ENCODE assay signal across 8 cellular contexts in genomic region chr1:234933031-234933430, GRCh38.
DNase-seq lines count a peak whose midpoint lies in the region; ATAC-seq and TF ChIP-seq lines count a peak whose summit lies in the region.

No MANE protein-coding gene starts in this region.

- TF ChIP-seq CTCF in hepatocyte (IDR thresholded peaks at IDR 0.05; ENCODE audit: poor library complexity) = no peak

- H3K79me2 ChIP-seq in hepatocyte = no peaks in the 10 kb centered on the region

- no peak overlapping the region for H3K27ac ChIP-seq in mesenchymal stem cell (ENCODE audit: low read length, poor library complexity, severe bottlenecking)
- H3K27ac ChIP-seq in hepatocyte = no peak overlapping the region
- H3K27ac ChIP-seq in SJCRH30 = no peak overlapping the region

- H2BK15ac ChIP-seq in mesenchymal stem cell (ENCODE audit: low read depth, poor library complexity, severe bottlenecking) = peak overlapping the region; percentile 82

- peak overlapping the region; percentile 70 for H4K91ac ChIP-seq in mesenchymal stem cell (ENCODE audit: low read length)

- H3K27me3 Mint-ChIP-seq in T-cell = no peaks in the 10 kb centered on the region

- H3K4ac ChIP-seq in mesenchymal stem cell (ENCODE audit: low read depth in 1 of 2, low read length in 2 of 2) = peak overlapping the region; percentile 4 to 46

- H4K20me1 ChIP-seq in hepatocyte (ENCODE audit: insufficient read depth, poor library complexity, severe bottlenecking) = no peaks in the 10 kb centered on the region

- H3K23ac ChIP-seq in mesenchymal stem cell (ENCODE audit: low read length in 2 of 2) = no peak overlapping the region

- no peak overlapping the region for H3K27ac Mint-ChIP-seq in T-cell

- H2BK12ac ChIP-seq in mesenchymal stem cell (ENCODE audit: low read length in 2 of 2) = peak overlapping the region; percentile 87 to 97

- POLR2A ChIA-PET in T-cell (lab: Charles Lee) = no interaction called here

- no peak overlapping the region for H3K4me3 Mint-ChIP-seq in T-cell

- no peaks in the 10 kb centered on the region for H3K79me1 ChIP-seq in mesenchymal stem cell (replicated peaks; ENCODE audit: low read length, poor library complexity, severe bottlenecking)

- H3K9me3 Mint-ChIP-seq in T-cell = no peaks in the 10 kb centered on the region

- H4K8ac ChIP-seq in mesenchymal stem cell (ENCODE audit: low read length) = peak overlapping the region; percentile 74

- peak overlapping the region; percentile 91 for H2BK120ac ChIP-seq in mesenchymal stem cell (ENCODE audit: low read depth, low read length)

- H3K18ac ChIP-seq in mesenchymal stem cell (ENCODE audit: low read depth in 1 of 2, low read length in 2 of 2) = peak overlapping the region; percentile 75 to 93

- H3K9me3 ChIP-seq in mesenchymal stem cell (ENCODE audit: control insufficient read depth, low read length) (no peaks in the 10 kb centered on the region), hepatocyte (ENCODE audit: low read depth) (no peaks in the 10 kb centered on the region), SJCRH30 (replicated peaks) (no peaks in the 10 kb centered on the region; the same call in 1 of the 2 replicates)

- H3K4me2 ChIP-seq in mesenchymal stem cell (ENCODE audit: low read length, poor library complexity, severe bottlenecking) = no peak overlapping the region
- H3K4me2 ChIP-seq in hepatocyte = no peak overlapping the region

- H2AFZ ChIP-seq in mesenchymal stem cell (ENCODE audit: low read depth, low read length) = no peak overlapping the region
- H2AFZ ChIP-seq in hepatocyte = no peak overlapping the region

- H3K9ac ChIP-seq in mesenchymal stem cell (ENCODE audit: low read length) = peak overlapping the region; percentile 12

- peaks cover 18 to 28% (median 25%) of the 10 kb centered on the region in 3 donors for H3K4me1 Mint-ChIP-seq in T-cell

- peak overlapping the region; percentile 39 for H2AK5ac ChIP-seq in mesenchymal stem cell (ENCODE audit: low read length, severe bottlenecking)

- WGBS in mesenchymal stem cell = 96% methylated on average over 5 of the region's 5 CpGs
- whole genome bisulfite sequencing in hepatocyte (ENCODE audit: low lambda C conversion rate, missing lambda C conversion rate) = 96% methylated on average over 5 of the region's 5 CpGs

- H3K9me2 ChIP-seq in hepatocyte (replicated peaks; ENCODE audit: insufficient read depth) = no peaks in the 10 kb centered on the region

- H3K14ac ChIP-seq in mesenchymal stem cell (ENCODE audit: low read length in 2 of 2) = no peak overlapping the region

- H3K36me3 Mint-ChIP-seq in T-cell = no peaks in the 10 kb centered on the region

- DNase-seq in mesenchymal stem cell (no peak), hepatocyte (ENCODE audit: low spot score) (no peak), SJCRH30 (no peak), OCI-M2 (lab: John Stamatoyannopoulos, UW; ENCODE audit: unreplicated experiment) (no peak), T-cell (no peak)

- H2BK5ac ChIP-seq in mesenchymal stem cell (ENCODE audit: low read depth, low read length, poor library complexity, severe bottlenecking) = no peak overlapping the region

- H3K36me3 ChIP-seq in mesenchymal stem cell (ENCODE audit: control insufficient read depth in 1 of 2, insufficient read depth in 2 of 2, low read depth in 1 of 2, low read length in 2 of 2) (no peaks in the 10 kb centered on the region), hepatocyte (replicated peaks; ENCODE audit: insufficient read depth, low read depth) (no peaks in the 10 kb centered on the region), SJCRH30 (no peaks in the 10 kb centered on the region)

- peaks cover 14% of the 10 kb centered on the region for H3K4me1 ChIP-seq in mesenchymal stem cell (ENCODE audit: control insufficient read depth, insufficient read depth, low read depth, low read length)
- H3K4me1 ChIP-seq in hepatocyte (ENCODE audit: insufficient read depth) = no peaks in the 10 kb centered on the region
- no peaks in the 10 kb centered on the region for H3K4me1 ChIP-seq in SJCRH30

- no peaks in the 10 kb centered on the region for H3K27me3 ChIP-seq in mesenchymal stem cell (ENCODE audit: control insufficient read depth in 1 of 2, insufficient read depth in 1 of 2, low read length in 2 of 2)
- H3K27me3 ChIP-seq in hepatocyte = no peaks in the 10 kb centered on the region
- H3K27me3 ChIP-seq in SJCRH30 = no peaks in the 10 kb centered on the region

- peak overlapping the region in 1 of 2 experiments; percentile 45 for H3K4me3 ChIP-seq in mesenchymal stem cell (ENCODE audit: insufficient read depth in 1 of 2, low read depth in 1 of 2, low read length in 2 of 2)
- H3K4me3 ChIP-seq in hepatocyte = no peak overlapping the region
- H3K4me3 ChIP-seq in SJCRH30 = no peak overlapping the region

- ATAC-seq in GM18861 (IDR thresholded peaks at IDR 0.05; ENCODE audit: unreplicated experiment) (peak; percentile 5), HG02571 (IDR thresholded peaks at IDR 0.05; ENCODE audit: unreplicated experiment) (peak; percentile 30), SK-N-SH treated with all-trans-retinoic acid at 6 μM for 48 hours (peak; percentile 59), T-cell (replicated peaks in 1 of 4) (no peak)

- CTCF ChIA-PET in T-cell (lab: Charles Lee) = no interaction called here

TF ChIP-seq in SK-N-SH treated with all-trans-retinoic acid at 6 μM for 48 hours, 23 proteins besides CTCF, POLR2A, EP300 and RAD21:
- TF ChIP-seq PATZ1 (CRISPR knock-in tag; IDR thresholded peaks at IDR 0.05; ENCODE audit: borderline replicate concordance) = no peak
- TF ChIP-seq SNAI2 (CRISPR knock-in tag; IDR thresholded peaks at IDR 0.05) = no peak
- no peak for TF ChIP-seq ESRRG (CRISPR knock-in tag; IDR thresholded peaks at IDR 0.05)
- TF ChIP-seq, protein P1, sequence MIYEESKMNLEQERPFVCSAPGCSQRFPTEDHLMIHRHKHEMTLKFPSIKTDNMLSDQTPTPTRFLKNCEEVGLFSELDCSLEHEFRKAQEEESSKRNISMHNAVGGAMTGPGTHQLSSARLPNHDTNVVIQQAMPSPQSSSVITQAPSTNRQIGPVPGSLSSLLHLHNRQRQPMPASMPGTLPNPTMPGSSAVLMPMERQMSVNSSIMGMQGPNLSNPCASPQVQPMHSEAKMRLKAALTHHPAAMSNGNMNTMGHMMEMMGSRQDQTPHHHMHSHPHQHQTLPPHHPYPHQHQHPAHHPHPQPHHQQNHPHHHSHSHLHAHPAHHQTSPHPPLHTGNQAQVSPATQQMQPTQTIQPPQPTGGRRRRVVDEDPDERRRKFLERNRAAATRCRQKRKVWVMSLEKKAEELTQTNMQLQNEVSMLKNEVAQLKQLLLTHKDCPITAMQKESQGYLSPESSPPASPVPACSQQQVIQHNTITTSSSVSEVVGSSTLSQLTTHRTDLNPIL (CRISPR knock-in tag; IDR thresholded peaks at IDR 0.05; ENCODE audit: low read depth) = no peak
- TF ChIP-seq TCF4 (CRISPR knock-in tag; IDR thresholded peaks at IDR 0.05; ENCODE audit: borderline replicate concordance) = no peak
- no peak for TF ChIP-seq ARNTL (CRISPR knock-in tag; IDR thresholded peaks at IDR 0.05; ENCODE audit: borderline replicate concordance, low read depth)
- no peak for TF ChIP-seq ZNF8 (CRISPR knock-in tag; IDR thresholded peaks at IDR 0.05)
- no peak for TF ChIP-seq GLIS3 (CRISPR knock-in tag; IDR thresholded peaks at IDR 0.05)
- TF ChIP-seq ZNF70 (CRISPR knock-in tag; IDR thresholded peaks at IDR 0.05) = no peak
- no peak for TF ChIP-seq ISL1 (CRISPR knock-in tag; IDR thresholded peaks at IDR 0.05)
- TF ChIP-seq ZFP3 (CRISPR knock-in tag; IDR thresholded peaks at IDR 0.05) = no peak
- TF ChIP-seq PPARA (CRISPR knock-in tag; IDR thresholded peaks at IDR 0.05; ENCODE audit: borderline replicate concordance) = no peak
- TF ChIP-seq ZNF565 (CRISPR knock-in tag; conservative IDR thresholded peaks at IDR 0.05; ENCODE audit: low read depth) = no peak
- no peak for TF ChIP-seq BACH2 (CRISPR knock-in tag; IDR thresholded peaks at IDR 0.05; ENCODE audit: borderline replicate concordance)
- TF ChIP-seq POU6F1 (CRISPR knock-in tag; IDR thresholded peaks at IDR 0.05; ENCODE audit: borderline replicate concordance, low read depth) = no peak

Comparison
In these comparisons a context has a peak if more than half of its experiments do, and no peak if none do; other contexts are left out.
1. ATAC-seq: peak in GM18861 (single experiment), HG02571 (single experiment) and SK-N-SH treated with all-trans-retinoic acid at 6 μM for 48 hours (single experiment); none in T-cell (0 of 4).